In the genomic region with DNA sequence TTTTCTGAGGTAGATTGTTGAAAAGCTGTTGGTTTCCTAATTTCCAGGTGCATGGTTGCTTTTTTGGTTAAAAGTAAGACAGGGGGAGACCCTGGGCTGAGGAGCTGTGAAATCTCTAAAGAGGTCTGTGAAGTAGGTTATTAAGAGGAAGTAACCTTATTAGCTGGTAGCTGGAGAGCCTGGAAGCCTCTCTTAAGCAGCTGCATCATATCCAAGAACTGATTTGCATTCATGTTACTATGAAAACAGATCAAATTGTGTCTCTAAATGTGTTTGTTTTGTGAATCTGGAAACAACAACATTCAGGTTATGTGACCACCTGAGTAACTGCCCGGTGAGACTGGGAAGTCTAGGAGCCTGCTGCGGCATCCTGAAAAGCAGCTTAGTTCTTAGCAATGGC, we compare ENCODE assay signal across 8 cellular contexts. TPM values are rescaled to one million over a fixed set of nuclear protein-coding genes. Genes with fewer than 3 reads are reported as not detected.
DNase-seq lines count a peak whose midpoint lies in the region; ATAC-seq and TF ChIP-seq lines count a peak whose summit lies in the region.

No MANE protein-coding gene starts in this region.

- peaks cover 3% of the 10 kb centered on the region for H4K20me1 ChIP-seq in hepatocyte (ENCODE audit: insufficient read depth, poor library complexity, severe bottlenecking)

- no peaks in the 10 kb centered on the region for H3K36me3 Mint-ChIP-seq in nephron (ENCODE audit: low read depth)

- H3K4me1 Mint-ChIP-seq in nephron: peaks cover 39% of the 10 kb centered on the region

- no peaks in the 10 kb centered on the region for H3K27me3 ChIP-seq in hepatocyte

- H2AFZ ChIP-seq in hepatocyte: no peak overlapping the region

- H3K4me2 ChIP-seq in hepatocyte: no peak overlapping the region

- no peaks in the 10 kb centered on the region for H3K36me3 ChIP-seq in hepatocyte (replicated peaks; ENCODE audit: insufficient read depth, low read depth)

- H3K79me2 ChIP-seq in hepatocyte: peaks cover 53% of the 10 kb centered on the region

- peaks cover under 1% of the 10 kb centered on the region for H3K27me3 Mint-ChIP-seq in nephron (ENCODE audit: low read depth)

- ATAC-seq in HG02759 (IDR thresholded peaks at IDR 0.05; ENCODE audit: unreplicated experiment): peak; percentile 89

- H3K27ac ChIP-seq in hepatocyte: no peak overlapping the region

- no peaks in the 10 kb centered on the region for H3K9me3 Mint-ChIP-seq in nephron

- no peak overlapping the region for H3K4me3 ChIP-seq in hepatocyte

- no peak for TF ChIP-seq CTCF in nephron (IDR thresholded peaks at IDR 0.05; ENCODE audit: unreplicated experiment in 3 of 3)
- TF ChIP-seq CTCF in hepatocyte (IDR thresholded peaks at IDR 0.05; ENCODE audit: poor library complexity): no peak

- WGBS in hepatocyte (ENCODE audit: low lambda C conversion rate, missing lambda C conversion rate): 88% methylated on average over 2 of the region's 2 CpGs

- H3K4me3 Mint-ChIP-seq in nephron: peak overlapping the region in 1 of 3 experiments; percentile 10

- peaks cover 17% of the 10 kb centered on the region for H3K4me1 ChIP-seq in hepatocyte (ENCODE audit: insufficient read depth)

- no peaks in the 10 kb centered on the region for H3K9me3 ChIP-seq in hepatocyte (ENCODE audit: low read depth)

- H3K27ac Mint-ChIP-seq in nephron: peak overlapping the region; percentile 55 to 65 (median 58)

- DNase-seq in GM19240 (ENCODE audit: insufficient read length, low spot score): peak; percentile 11
- peak; percentile 69 for DNase-seq in NAMALWA (ENCODE audit: low spot score)
- no peak for DNase-seq in NCI-H2107 (lab: John Stamatoyannopoulos, UW)
- DNase-seq in ecto neural progenitor cell (ENCODE audit: low spot score): no peak
- DNase-seq in SHP77 (lab: John Stamatoyannopoulos, UW): no peak
- no peak for DNase-seq in hepatocyte (ENCODE audit: low spot score)

- H3K9me2 ChIP-seq in hepatocyte (replicated peaks; ENCODE audit: insufficient read depth): no peaks in the 10 kb centered on the region

RNA-seq across cellular contexts. Expression of a gene that starts 54.1 kb away (rescaled TPM):
- 23.4 and 24.8 TPM in 2 replicates for total RNA-seq in hepatocyte
- 16.8 and 26.5 TPM in 2 replicates for polyA plus RNA-seq in hepatocyte

Comparison
In these comparisons a context has a peak if more than half of its experiments do, and no peak if none do; other contexts are left out.
1. DNase-seq: peak in GM19240 (single experiment) and NAMALWA (single experiment); none in NCI-H2107 (single experiment), ecto neural progenitor cell (single experiment), SHP77 (0 of 2) and hepatocyte (single experiment).